Comparison of ENCODE assay signal across 9 cellular contexts in the genomic region with DNA sequence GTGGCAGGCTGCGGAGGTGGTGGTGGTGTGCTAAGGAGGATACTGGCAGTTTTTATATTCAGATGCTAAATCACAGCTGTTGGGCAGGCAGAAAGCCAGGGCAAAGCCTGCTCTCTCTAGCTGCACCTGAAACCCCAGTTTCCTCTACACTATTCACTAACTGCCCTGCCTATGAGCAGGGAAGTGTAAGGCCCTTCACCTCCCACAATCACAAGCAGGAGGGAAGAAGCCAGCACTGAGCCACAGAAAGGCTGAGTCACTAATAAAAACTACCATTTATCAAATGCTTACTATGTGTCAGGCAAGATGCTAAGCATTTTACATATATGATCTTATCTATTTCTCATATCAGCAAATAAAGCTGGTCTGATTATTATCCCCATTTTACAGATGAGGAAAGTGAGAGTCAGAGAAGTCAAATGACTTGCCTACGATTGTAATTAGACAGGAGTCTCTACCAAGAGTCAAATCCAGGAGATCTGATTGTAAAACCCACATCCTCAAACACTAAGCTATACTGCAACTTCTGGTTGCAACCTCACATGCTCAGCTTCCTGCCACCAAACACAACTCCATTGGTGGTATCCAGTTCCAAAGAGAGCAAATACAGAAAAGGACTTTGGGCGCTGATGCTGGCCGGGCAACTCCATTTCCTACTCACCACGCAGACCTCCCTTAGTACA. TPM values are rescaled to one million over a fixed set of nuclear protein-coding genes. Genes with fewer than 3 reads are reported as not detected.
DNase-seq lines count a peak whose midpoint lies in the region; ATAC-seq and TF ChIP-seq lines count a peak whose summit lies in the region.
"Had no signal": no experiment of that assay in that cellular context is flagged by ENCODE, and none has a peak within 500 bp of the region (broad histone marks: within the 10 kb centered on the region; RNA-seq: fewer than 3 reads in every experiment).

No MANE protein-coding gene starts in this region.

- peaks cover 16% of the 10 kb centered on the region for H3K4me1 Mint-ChIP-seq in chondrocyte (ENCODE audit: low read depth)
- H3K4me1 Mint-ChIP-seq: activated B cell treated with CpG ODN at 0.5 μM for 24 hours had no signal

- no peaks in the 10 kb centered on the region for H3K36me3 ChIP-seq in RWPE2 (ENCODE audit: low read depth)

- H3K27ac ChIP-seq in RWPE2 (ENCODE audit: poor library complexity, severe bottlenecking) (peak overlapping the region; percentile 70), RWPE1 (no peak overlapping the region)

- no peaks in the 10 kb centered on the region for H3K27me3 Mint-ChIP-seq in chondrocyte (ENCODE audit: low read depth)
- H3K27me3 Mint-ChIP-seq: activated B cell treated with CpG ODN at 0.5 μM for 24 hours had no signal

- H3K27me3 ChIP-seq in RWPE2 (ENCODE audit: insufficient read depth, poor library complexity, severe bottlenecking): no peaks in the 10 kb centered on the region

- H3K4me3 ChIP-seq in RWPE2 (ENCODE audit: severe bottlenecking): no peak overlapping the region

- peaks cover 14% of the 10 kb centered on the region for H3K4me1 ChIP-seq in RWPE2 (ENCODE audit: insufficient read depth, poor library complexity, severe bottlenecking)

- no peak for DNase-seq in activated CD4-positive, CD25-positive, alpha-beta regulatory T cell treated with anti-CD3 and anti-CD28 coated beads, Interleukin-2, amount 50 U/mL, for 72 hours
- DNase-seq in RWPE2 (ENCODE audit: low spot score): no peak
- no peak for DNase-seq in chondrocyte (ENCODE audit: low spot score)
- peak; percentile 10 for DNase-seq in stimulated activated CD4-positive, alpha-beta T cell treated with anti-CD3 and anti-CD28 coated beads, Interleukin-2, amount 100 ng/mL, for 4 hours (ENCODE audit: low read depth)
- DNase-seq in RWPE1 (ENCODE audit: low spot score): no peak
- DNase-seq in putamen (ENCODE audit: low spot score): no peak
- no peak for DNase-seq in NCI-H128 (lab: John Stamatoyannopoulos, UW; ENCODE audit: unreplicated experiment)
- DNase-seq: activated B cell treated with CpG ODN at 0.5 μM for 24 hours had no signal

- no peak overlapping the region for H3K4me3 Mint-ChIP-seq in chondrocyte (ENCODE audit: unreplicated experiment)
- H3K4me3 Mint-ChIP-seq: activated B cell treated with CpG ODN at 0.5 μM for 24 hours had no signal

- H3K9me3 ChIP-seq in RWPE2 (ENCODE audit: severe bottlenecking): no peaks in the 10 kb centered on the region

- POLR2A ChIA-PET in RWPE1 (lab: Yijun Ruan, JAX; ENCODE audit: low non-redundant PET): no interaction called here

- TF ChIP-seq CTCF in RWPE2 (IDR thresholded peaks at IDR 0.05; ENCODE audit: poor library complexity, severe bottlenecking): no peak
- no peak for TF ChIP-seq CTCF in chondrocyte (IDR thresholded peaks at IDR 0.05)
- TF ChIP-seq CTCF in RWPE1 (conservative IDR thresholded peaks at IDR 0.05; ENCODE audit: low read depth): no peak

- peak overlapping the region; percentile 70 for H3K27ac Mint-ChIP-seq in chondrocyte (ENCODE audit: unreplicated experiment)
- H3K27ac Mint-ChIP-seq: activated B cell treated with CpG ODN at 0.5 μM for 24 hours had no signal

- H3K36me3 Mint-ChIP-seq in chondrocyte (ENCODE audit: low read depth): no peaks in the 10 kb centered on the region

- no peaks in the 10 kb centered on the region for H3K9me3 Mint-ChIP-seq in chondrocyte (ENCODE audit: low read depth)

- CTCF ChIA-PET in RWPE1 (lab: Yijun Ruan, JAX): interaction anchor here (0.6 kb wide), 1 partner anchor 971 kb away, joined by 4 read pairs; no protein-coding TSS in a partner anchor

- ATAC-seq in activated CD4-positive, CD25-positive, alpha-beta regulatory T cell treated with anti-CD3 and anti-CD28 coated beads, Interleukin-2, amount 50 U/mL, for 24 hours: peak; percentile 84 to 87
- peak; percentile 68 for ATAC-seq in RWPE2 (ENCODE audit: low read depth)

RNA-seq across cellular contexts. Expression of gene IL6ST, which starts 17.7 kb away (rescaled TPM):
- total RNA-seq in chondrocyte: 167 to 221 TPM (median 210 TPM) in 3 replicates
